ENCODE assay signal across 14 cellular contexts in genomic region chr5:43425965-43426364, GRCh38. TPM values are rescaled to one million over a fixed set of nuclear protein-coding genes. Genes with fewer than 3 reads are reported as not detected.
DNase-seq lines count a peak whose midpoint lies in the region; ATAC-seq, FAIRE-seq and TF ChIP-seq lines count a peak whose summit lies in the region.
"Had no signal": no experiment of that assay in that cellular context is flagged by ENCODE, and none has a peak within 500 bp of the region (broad histone marks: within the 10 kb centered on the region; RNA-seq: fewer than 3 reads in every experiment).

No MANE protein-coding gene starts in this region.

- no peak overlapping the region for H3K27ac ChIP-seq in CD8-positive, alpha-beta T cell (ENCODE audit: low read depth, low read length)
- H3K27ac ChIP-seq: dorsolateral prefrontal cortex had no signal

- no peaks in the 10 kb centered on the region for H3K4me1 Mint-ChIP-seq in CD8-positive, alpha-beta T cell (ENCODE audit: low read depth)

- intact Hi-C loops in mucosa of descending colon (cut with DNase I, micrococcal nuclease): no loop called here
- intact Hi-C loops in CD8-positive, alpha-beta T cell (cut with DNase I, micrococcal nuclease): no loop called here

- no peak overlapping the region for H3K4me3 Mint-ChIP-seq in CD8-positive, alpha-beta T cell
- H3K4me3 Mint-ChIP-seq: activated CD4-positive, alpha-beta T cell treated with anti-CD3 and anti-CD28 coated beads for 36 hours; CD14-positive monocyte had no signal

- CTCF ChIA-PET in CD8-positive, alpha-beta T cell (lab: Charles Lee): interaction anchor here (1.5 kb wide), 1 partner anchor 28 kb away, joined by 3 read pairs; no protein-coding TSS in a partner anchor

- no peaks in the 10 kb centered on the region for H3K27me3 ChIP-seq in CD8-positive, alpha-beta T cell (ENCODE audit: insufficient read depth, low read length)
- H3K27me3 ChIP-seq: dorsolateral prefrontal cortex had no signal

- no peaks in the 10 kb centered on the region for H3K36me3 Mint-ChIP-seq in CD8-positive, alpha-beta T cell
- H3K36me3 Mint-ChIP-seq: CD14-positive monocyte had no signal

- H3K9me3 ChIP-seq in mucosa of descending colon: no peaks in the 10 kb centered on the region
- H3K9me3 ChIP-seq in CD8-positive, alpha-beta T cell (ENCODE audit: low read length): no peaks in the 10 kb centered on the region

- H3K9me3 Mint-ChIP-seq in CD8-positive, alpha-beta T cell: no peaks in the 10 kb centered on the region
- H3K9me3 Mint-ChIP-seq: CD14-positive monocyte had no signal

- no peak for FAIRE-seq in frontal cortex (lab: Jason Lieb, UNC)
- FAIRE-seq: small intestine had no signal

- TF ChIP-seq POLR2A in erythroblast (IDR thresholded peaks at IDR 0.05; ENCODE audit: low read length): no peak

- POLR2A ChIA-PET in CD8-positive, alpha-beta T cell (lab: Charles Lee): no interaction called here

- DNase-seq in AG20443 (ENCODE audit: low spot score) (peak; percentile 69), LHCN-M2 (ENCODE audit: low read depth) (peak; percentile 90), cardiac fibroblast (ENCODE audit: low read depth in 2 of 2) (peak; percentile 61 to 81), mucosa of descending colon (no peak), frontal cortex (ENCODE audit: low spot score in 2 of 2) (no peak), erythroblast (lab: John Stamatoyannopoulos, UW) (no peak)
- DNase-seq in CD8-positive, alpha-beta T cell: no peak
- DNase-seq: activated CD4-positive, alpha-beta T cell treated with anti-CD3 and anti-CD28 coated beads for 36 hours; activated gamma-delta T cell treated with Interleukin-2 at 50 U/mL for 16 hours; dorsolateral prefrontal cortex; NCI-H2227 treated with DMSO at 0.1 percent for 48 hours; small intestine had no signal

- ATAC-seq in mucosa of descending colon (peak; percentile 57), HG03196 (IDR thresholded peaks at IDR 0.05; ENCODE audit: unreplicated experiment) (no peak)
- ATAC-seq in CD8-positive, alpha-beta T cell: no peak
- ATAC-seq: activated CD4-positive, alpha-beta T cell treated with anti-CD3 and anti-CD28 coated beads for 36 hours had no signal

- no peaks in the 10 kb centered on the region for H3K36me3 ChIP-seq in mucosa of descending colon (ENCODE audit: low read depth)
- no peaks in the 10 kb centered on the region for H3K36me3 ChIP-seq in CD8-positive, alpha-beta T cell (ENCODE audit: insufficient read depth, low read length)

- peaks cover 2% of the 10 kb centered on the region for H3K27me3 Mint-ChIP-seq in CD8-positive, alpha-beta T cell (ENCODE audit: low read depth)
- H3K27me3 Mint-ChIP-seq: activated CD4-positive, alpha-beta T cell treated with anti-CD3 and anti-CD28 coated beads for 36 hours had no signal

- no peak overlapping the region for H3K4me3 ChIP-seq in cardiac fibroblast (replicated peaks in 1 of 2; ENCODE audit: low read depth in 2 of 2, low read length in 2 of 2)
- no peak overlapping the region for H3K4me3 ChIP-seq in mucosa of descending colon
- H3K4me3 ChIP-seq in CD8-positive, alpha-beta T cell (ENCODE audit: low read depth, low read length): no peak overlapping the region
- H3K4me3 ChIP-seq: dorsolateral prefrontal cortex had no signal

- H3K27ac Mint-ChIP-seq in CD8-positive, alpha-beta T cell: no peak overlapping the region
- H3K27ac Mint-ChIP-seq: activated CD4-positive, alpha-beta T cell treated with anti-CD3 and anti-CD28 coated beads for 36 hours; CD14-positive monocyte had no signal

- H3K4me1 ChIP-seq in mucosa of descending colon (ENCODE audit: low read depth): peaks cover 14% of the 10 kb centered on the region
- H3K4me1 ChIP-seq in CD8-positive, alpha-beta T cell (ENCODE audit: insufficient read depth, low read length): no peaks in the 10 kb centered on the region

- TF ChIP-seq CTCF in cardiac fibroblast (IDR thresholded peaks at IDR 0.05; ENCODE audit: low read depth, low read length): no peak
- TF ChIP-seq CTCF in mucosa of descending colon (IDR thresholded peaks at IDR 0.05): no peak
- no peak for TF ChIP-seq CTCF in CD8-positive, alpha-beta T cell (IDR thresholded peaks at IDR 0.05)

RNA-seq across cellular contexts. Expression of gene CCL28, which starts 13.8 kb away (rescaled TPM):
- 1.5 and 4.0 TPM in 2 replicates for total RNA-seq in LHCN-M2 (2014; rRNA removed)
- 1.5 TPM for polyA plus RNA-seq in LHCN-M2 (2012)
- 100 to 1,000 TPM in 1 of 3 donors, 10 to 100 TPM in 2; 44.1 to 108 (median 91.1) TPM for total RNA-seq in mucosa of descending colon
- total RNA-seq in CD8-positive, alpha-beta T cell: 10 to 100 TPM; 19.5 to 20.9 TPM
- total RNA-seq in frontal cortex: 0.41 TPM

RNA-seq across cellular contexts. Expression of gene TMEM267, which starts 57.7 kb away (rescaled TPM):
- total RNA-seq in LHCN-M2 (2014; rRNA removed) (13.7 and 21.1 TPM in 2 replicates), mucosa of descending colon (10 to 100 TPM in 2 of 3 donors, 1 to 10 TPM in 1; 8.2 to 10.7 (median 10.6) TPM), frontal cortex (9.8 TPM)
- polyA plus RNA-seq in LHCN-M2 (2012): 9.7 TPM
- total RNA-seq in CD8-positive, alpha-beta T cell: 1 to 10 TPM; 8.1 to 9.3 TPM

Comparison
In these comparisons a context has a peak if more than half of its experiments do, and no peak if none do; other contexts are left out.
1. DNase-seq: peak in AG20443 (single experiment), LHCN-M2 (single experiment) and cardiac fibroblast (2 of 2); none in mucosa of descending colon (0 of 3), CD8-positive, alpha-beta T cell (0 of 7), frontal cortex (0 of 2) and erythroblast (0 of 2).